ENCODE assay signal across 13 cellular contexts in the genomic region with DNA sequence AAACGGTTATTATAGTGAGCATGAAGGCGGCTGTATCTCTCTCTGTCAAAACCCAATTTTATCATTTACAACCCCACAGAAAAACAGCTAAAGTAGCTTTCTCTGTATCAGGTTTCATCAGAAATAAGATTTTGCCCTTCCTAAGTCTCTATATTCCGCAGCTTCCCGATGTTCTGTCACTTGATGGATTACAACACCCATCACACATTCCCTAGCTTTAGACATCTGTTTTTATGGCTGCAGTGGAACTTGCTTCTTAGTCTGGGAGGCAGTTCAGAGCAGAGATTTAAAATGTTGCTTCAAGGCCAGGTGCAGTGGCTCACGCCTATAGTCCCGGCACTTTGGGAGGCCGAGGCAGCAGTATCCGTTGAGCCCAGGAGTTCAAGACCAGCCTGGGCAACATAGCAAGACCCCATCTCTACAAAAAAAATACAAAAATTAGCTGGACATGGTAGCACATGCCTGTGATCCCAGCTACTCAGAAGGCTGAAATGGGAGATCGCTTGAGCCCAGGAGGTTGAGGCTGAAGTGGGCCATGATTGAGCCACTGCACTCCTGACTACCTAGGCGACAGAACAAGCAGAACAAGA. TPM values are rescaled to one million over a fixed set of nuclear protein-coding genes. Genes with fewer than 3 reads are reported as not detected.
DNase-seq lines count a peak whose midpoint lies in the region; ATAC-seq and TF ChIP-seq lines count a peak whose summit lies in the region.
"Had no signal": no experiment of that assay in that cellular context is flagged by ENCODE, and none has a peak within 500 bp of the region (broad histone marks: within the 10 kb centered on the region; RNA-seq: fewer than 3 reads in every experiment).

No MANE protein-coding gene starts in this region.

- H3K9ac ChIP-seq in SU-DHL-6 (ENCODE audit: low read length): peak overlapping the region; percentile 44

- no peaks in the 10 kb centered on the region for H3K9me3 ChIP-seq in SU-DHL-6 (ENCODE audit: insufficient read depth, low read length)
- no peaks in the 10 kb centered on the region for H3K9me3 ChIP-seq in BE2C
- H3K9me3 ChIP-seq: mucosa of descending colon, upper lobe of right lung had no signal

- DNase-seq in activated T-cell treated with anti-CD3 and anti-CD28 coated beads, Interleukin-2, amount 50 U/mL, for 72 hours: no peak
- DNase-seq in activated T-cell treated with anti-CD3 and anti-CD28 coated beads for 4 hours (no peak), epithelial cell of prostate (ENCODE audit: low read depth, low spot score) (no peak), BE2C (no peak), Calu3 (no peak)
- DNase-seq: mucosa of descending colon, NCI-H69, retina, upper lobe of right lung had no signal

- H3K36me3 ChIP-seq in SU-DHL-6 (ENCODE audit: low read length): no peaks in the 10 kb centered on the region
- H3K36me3 ChIP-seq in BE2C: no peaks in the 10 kb centered on the region
- H3K36me3 ChIP-seq: upper lobe of right lung had no signal

- H4K20me1 ChIP-seq in SU-DHL-6 (ENCODE audit: low read depth, low read length): no peaks in the 10 kb centered on the region

- peak overlapping the region; percentile 65 for H3K4me2 ChIP-seq in SU-DHL-6 (ENCODE audit: low read depth, low read length, poor library complexity, severe bottlenecking)

- no peaks in the 10 kb centered on the region for H3K9me3 Mint-ChIP-seq in activated T-cell treated with anti-CD3 and anti-CD28 coated beads, Interleukin-2, amount 50 U/mL, for 72 hours
- H3K9me3 Mint-ChIP-seq in stimulated activated memory B cell treated with anti-CD40 and anti-IgM and Interleukin-4, amounts not matched to agents 10 μg/mL and 1 μg/mL and 100 μg/mL, for 72 hours: no peaks in the 10 kb centered on the region
- no peaks in the 10 kb centered on the region for H3K9me3 Mint-ChIP-seq in Calu3 (ENCODE audit: low read depth, unreplicated experiment)

- peaks cover 9% of the 10 kb centered on the region; the same call in 1 of the 2 replicates for H3F3A ChIP-seq in SU-DHL-6 (ENCODE audit: insufficient read depth)

- H3K27ac ChIP-seq in SU-DHL-6 (ENCODE audit: low read depth, low read length) (peak overlapping the region; percentile 81), epithelial cell of prostate (peak overlapping the region; percentile 60)
- H3K27ac ChIP-seq: upper lobe of right lung had no signal

- intact Hi-C loops in Calu3 (cut with micrococcal nuclease; ENCODE audit: unreplicated experiment): no loop called here

- BruUV-seq in Calu3 (replicated peaks; lab: Mats Ljungman, UMichigan): no TSS peak

- no peak overlapping the region for H2AFZ ChIP-seq in SU-DHL-6 (ENCODE audit: low read depth, low read length, severe bottlenecking)

- peak overlapping the region; percentile 83 for H3K27ac Mint-ChIP-seq in activated T-cell treated with anti-CD3 and anti-CD28 coated beads, Interleukin-2, amount 50 U/mL, for 72 hours
- H3K27ac Mint-ChIP-seq in stimulated activated memory B cell treated with anti-CD40 and anti-IgM and Interleukin-4, amounts not matched to agents 10 μg/mL and 1 μg/mL and 100 μg/mL, for 72 hours: peak overlapping the region; percentile 90
- no peak overlapping the region for H3K27ac Mint-ChIP-seq in Calu3 (ENCODE audit: unreplicated experiment)

- H3K27me3 ChIP-seq in SU-DHL-6 (ENCODE audit: low read length) (no peaks in the 10 kb centered on the region), BE2C (no peaks in the 10 kb centered on the region)
- H3K27me3 ChIP-seq: upper lobe of right lung had no signal

- H3K79me2 ChIP-seq in SU-DHL-6 (ENCODE audit: insufficient read depth, low read length): no peaks in the 10 kb centered on the region

- no peak for ATAC-seq in activated T-cell treated with anti-CD3 and anti-CD28 coated beads, Interleukin-2, amount 50 U/mL, for 72 hours (replicated peaks in 1 of 2)
- no peak for ATAC-seq in stimulated activated memory B cell treated with anti-CD40 and anti-IgM and Interleukin-4, amounts not matched to agents 10 μg/mL and 1 μg/mL and 100 μg/mL, for 72 hours
- ATAC-seq in GM21390 (IDR thresholded peaks at IDR 0.05; ENCODE audit: unreplicated experiment): no peak

- H3K36me3 Mint-ChIP-seq in activated T-cell treated with anti-CD3 and anti-CD28 coated beads, Interleukin-2, amount 50 U/mL, for 72 hours (ENCODE audit: insufficient read depth in 2 of 2): peaks cover 2 to 16% of the 10 kb centered on the region in 2 donors
- no peaks in the 10 kb centered on the region for H3K36me3 Mint-ChIP-seq in stimulated activated memory B cell treated with anti-CD40 and anti-IgM and Interleukin-4, amounts not matched to agents 10 μg/mL and 1 μg/mL and 100 μg/mL, for 72 hours
- H3K36me3 Mint-ChIP-seq in Calu3 (ENCODE audit: insufficient read depth, unreplicated experiment): no peaks in the 10 kb centered on the region
- H3K36me3 Mint-ChIP-seq: brain had no signal

- no peaks in the 10 kb centered on the region for H3K27me3 Mint-ChIP-seq in activated T-cell treated with anti-CD3 and anti-CD28 coated beads, Interleukin-2, amount 50 U/mL, for 72 hours (ENCODE audit: low read depth)
- H3K27me3 Mint-ChIP-seq in stimulated activated memory B cell treated with anti-CD40 and anti-IgM and Interleukin-4, amounts not matched to agents 10 μg/mL and 1 μg/mL and 100 μg/mL, for 72 hours: no peaks in the 10 kb centered on the region
- H3K27me3 Mint-ChIP-seq in Calu3 (ENCODE audit: unreplicated experiment): peaks cover 13% of the 10 kb centered on the region
- H3K27me3 Mint-ChIP-seq: brain had no signal

- CTCF ChIA-PET in Calu3 (lab: Charles Lee): no interaction called here

- H3K4me1 ChIP-seq in BE2C: peaks cover 4% of the 10 kb centered on the region; the same call in 1 of the 2 replicates
- H3K4me1 ChIP-seq: upper lobe of right lung had no signal

- TF ChIP-seq CTCF in SU-DHL-6 (IDR thresholded peaks at IDR 0.05; ENCODE audit: insufficient read depth, low read length, poor library complexity, severe bottlenecking): no peak
- no peak for TF ChIP-seq CTCF in BE2C (IDR thresholded peaks at IDR 0.05; ENCODE audit: low read depth, low read length)
- TF ChIP-seq CTCF in Calu3 (IDR thresholded peaks at IDR 0.05; ENCODE audit: unreplicated experiment): no peak

- no peaks in the 10 kb centered on the region for H3K9me2 ChIP-seq in SU-DHL-6 (replicated peaks; ENCODE audit: insufficient read depth, low read length)

- peak overlapping the region; percentile 15 for H3K4me3 ChIP-seq in SU-DHL-6 (ENCODE audit: insufficient read depth, low read length, poor library complexity, severe bottlenecking)
- no peak overlapping the region for H3K4me3 ChIP-seq in BE2C (ENCODE audit: low read depth, low read length)
- H3K4me3 ChIP-seq: mucosa of descending colon, upper lobe of right lung had no signal

- peaks cover 78% of the 10 kb centered on the region for H3K4me1 Mint-ChIP-seq in activated T-cell treated with anti-CD3 and anti-CD28 coated beads, Interleukin-2, amount 50 U/mL, for 72 hours (ENCODE audit: low read depth)
- peaks cover 86% of the 10 kb centered on the region for H3K4me1 Mint-ChIP-seq in stimulated activated memory B cell treated with anti-CD40 and anti-IgM and Interleukin-4, amounts not matched to agents 10 μg/mL and 1 μg/mL and 100 μg/mL, for 72 hours
- H3K4me1 Mint-ChIP-seq in Calu3 (ENCODE audit: low read depth, unreplicated experiment): no peaks in the 10 kb centered on the region

- H3K4me3 Mint-ChIP-seq in activated T-cell treated with anti-CD3 and anti-CD28 coated beads, Interleukin-2, amount 50 U/mL, for 72 hours: peak overlapping the region; percentile 43 to 76
- H3K4me3 Mint-ChIP-seq in stimulated activated memory B cell treated with anti-CD40 and anti-IgM and Interleukin-4, amounts not matched to agents 10 μg/mL and 1 μg/mL and 100 μg/mL, for 72 hours: no peak overlapping the region
- no peak overlapping the region for H3K4me3 Mint-ChIP-seq in Calu3 (ENCODE audit: low read depth, unreplicated experiment)
- H3K4me3 Mint-ChIP-seq: brain had no signal

RNA-seq across cellular contexts. Expression of gene FOXN3, which starts 27.6 kb away (rescaled TPM):
- total RNA-seq in activated T-cell treated with anti-CD3 and anti-CD28 coated beads, Interleukin-2, amount 50 U/mL, for 72 hours: 100 to 1,000 TPM; 154 to 157 TPM
- 21.9 TPM for polyA plus RNA-seq in BE2C (2012; ENCODE audit: insufficient read depth, insufficient read length, low read depth)
- total RNA-seq in Calu3 (2022): 11.8 and 12.1 TPM in 2 replicates

Comparison
In these comparisons a context has a peak if more than half of its experiments do, and no peak if none do; other contexts are left out.
1. H3K4me3 Mint-ChIP-seq: peak in activated T-cell treated with anti-CD3 and anti-CD28 coated beads, Interleukin-2, amount 50 U/mL, for 72 hours (2 of 2); none in stimulated activated memory B cell treated with anti-CD40 and anti-IgM and Interleukin-4, amounts not matched to agents 10 μg/mL and 1 μg/mL and 100 μg/mL, for 72 hours (single experiment) and Calu3 (single experiment).
2. RNA of gene FOXN3, which starts 27.6 kb away (total RNA-seq): 154 to 157 TPM in activated T-cell treated with anti-CD3 and anti-CD28 coated beads, Interleukin-2, amount 50 U/mL, for 72 hours; 11.8 to 12.1 TPM in Calu3; every median in the first group is over 10 times any median in the second.